34 cellular contexts compared by ENCODE assay signal in genomic region chr4:155411546-155411945, GRCh38.
"Had no signal": no experiment of that assay in that cellular context is flagged by ENCODE, and none has a peak within 500 bp of the region (broad histone marks: within the 10 kb centered on the region; RNA-seq: fewer than 3 reads in every experiment).

No MANE protein-coding gene starts in this region.

- H3K9me3 ChIP-seq: adrenal gland, body of pancreas had no signal

- DNase-seq: activated CD4-positive, alpha-beta memory T cell treated with anti-CD3 and anti-CD28 coated beads, Interleukin-2, amount 10 ng/mL, durations not matched to agents 7 days and 5 days; activated CD4-positive, alpha-beta T cell treated with anti-CD3 and anti-CD28 coated beads for 1 hour; activated CD4-positive, alpha-beta T cell treated with anti-CD3 and anti-CD28 coated beads for 36 hours; activated CD4-positive, alpha-beta T cell treated with anti-CD3 and anti-CD28 coated beads for 48 hours; activated CD4-positive, alpha-beta T cell treated with anti-CD3 and anti-CD28 coated beads, Interleukin-2, amount 10 ng/mL, durations not matched to agents 7 days and 5 days; activated CD4-positive, alpha-beta T cell treated with anti-CD3 and anti-CD28 coated beads, Interleukin-2, amount 50 U/mL, for 48 hours; activated CD4-positive, CD25-positive, alpha-beta regulatory T cell; activated CD8-positive, alpha-beta memory T cell treated with anti-CD3 and anti-CD28 coated beads for 24 hours; activated CD8-positive, alpha-beta memory T cell treated with anti-CD3 and anti-CD28 coated beads, Interleukin-2, amount 10 ng/mL, durations not matched to agents 7 days and 5 days; activated CD8-positive, alpha-beta memory T cell treated with anti-CD3 and anti-CD28 coated beads, Interleukin-2, amount 50 U/mL, for 48 hours; activated CD8-positive, alpha-beta T cell treated with anti-CD3 and anti-CD28 coated beads, Interleukin-2, amount 10 ng/mL, durations not matched to agents 7 days and 5 days; activated effector memory CD4-positive, alpha-beta T cell treated with Interleukin-2 at 50 U/mL for 16 hours; activated gamma-delta T cell; activated naive CD4-positive, alpha-beta T cell treated with anti-CD3 and anti-CD28 coated beads for 36 hours; activated naive CD4-positive, alpha-beta T cell treated with anti-CD3 and anti-CD28 coated beads, Interleukin-2, amount 50 U/mL, for 16 hours; activated naive CD8-positive, alpha-beta T cell treated with anti-CD3 and anti-CD28 coated beads for 36 hours; activated T-cell treated with anti-CD3 and anti-CD28 coated beads, Interleukin-2, amount 50 U/mL, for 24 hours; activated T-cell treated with anti-CD3 and anti-CD28 coated beads, Interleukin-2, amount 50 U/mL, for 48 hours; adrenal gland; amniotic stem cell; aorta; body of pancreas; caudate nucleus; cerebellar nuclear complex; T-helper 1 cell; T-helper 2 cell; T-helper 9 cell; WERI-Rb-1 had no signal

- ATAC-seq: activated CD4-positive, alpha-beta T cell treated with anti-CD3 and anti-CD28 coated beads for 36 hours; activated CD4-positive, CD25-positive, alpha-beta regulatory T cell treated with anti-CD3 and anti-CD28 coated beads, Interleukin-2, amount 50 U/mL, for 24 hours; activated CD8-positive, alpha-beta memory T cell treated with anti-CD3 and anti-CD28 coated beads, Interleukin-2, amount 10 ng/mL, durations not matched to agents 7 days and 5 days; activated CD8-positive, alpha-beta T cell treated with anti-CD3 and anti-CD28 coated beads, Interleukin-2, amount 10 ng/mL, durations not matched to agents 7 days and 5 days; activated naive CD4-positive, alpha-beta T cell treated with anti-CD3 and anti-CD28 coated beads, Interleukin-2, amount 50 U/mL, for 72 hours; body of pancreas; WTC11 had no signal

- H3K4me3 ChIP-seq: adrenal gland, body of pancreas, cardiac muscle cell had no signal

- H3K36me3 ChIP-seq: adrenal gland, cardiac muscle cell, WERI-Rb-1 had no signal

- FAIRE-seq: astrocyte, bronchial epithelial cell had no signal

- H3K27me3 ChIP-seq: adrenal gland, body of pancreas, cardiac muscle cell had no signal

- H3K4me1 ChIP-seq: adrenal gland had no signal

- H3K27ac ChIP-seq: adrenal gland, body of pancreas, cardiac muscle cell, WERI-Rb-1 had no signal
